21 cellular contexts compared by ENCODE assay signal in genomic region chr4:107977966-107978705, GRCh38.
"Had no signal": no experiment of that assay in that cellular context is flagged by ENCODE, and none has a peak within 500 bp of the region (broad histone marks: within the 10 kb centered on the region; RNA-seq: fewer than 3 reads in every experiment).

No MANE protein-coding gene starts in this region.

- FAIRE-seq: kidney had no signal

- H3K36me3 ChIP-seq: breast epithelium, left lung, right atrium auricular region, thoracic aorta, upper lobe of right lung had no signal

- H3K27me3 ChIP-seq: breast epithelium, left lung, right atrium auricular region, upper lobe of right lung had no signal

- H3K27ac ChIP-seq: breast epithelium, epithelial cell of prostate, left lung, psoas muscle, right atrium auricular region, thoracic aorta, upper lobe of right lung had no signal

- H3K27ac Mint-ChIP-seq: activated naive CD8-positive, alpha-beta T cell; activated T-helper 17 cell treated with anti-CD3 and anti-CD28 coated beads, Interleukin-2, amount 50 U/mL, for 72 hours; mesothelial cell of epicardium; natural killer cell treated with Interleukin-12 subunit alpha and Interleukin-12 subunit beta and Interleukin-15 and Interleukin-18, amount 100 ng/mL, for 72 hours; stimulated activated effector memory CD8-positive, alpha-beta T cell treated with anti-CD3 and anti-CD28 coated beads, Interleukin-12 subunit alpha, Interleukin-12 subunit beta, amount 100 ng/mL, for 72 hours; stimulated activated naive CD8-positive, alpha-beta T cell treated with anti-CD3 and anti-CD28 coated beads, Interleukin-15, amount 100 ng/mL, for 72 hours; T-helper 1 cell treated with Interleukin-12 subunit alpha and Interleukin-12 subunit beta and Interleukin-4 antibody, amounts not matched to agents 30 μg/mL and 1 μg/mL, for 36 hours; WTC11 had no signal

- H3K27me3 Mint-ChIP-seq: activated naive CD8-positive, alpha-beta T cell; natural killer cell treated with Interleukin-12 subunit alpha and Interleukin-12 subunit beta and Interleukin-15 and Interleukin-18, amount 100 ng/mL, for 72 hours; stimulated activated naive CD8-positive, alpha-beta T cell treated with anti-CD3 and anti-CD28 coated beads, Interleukin-15, amount 100 ng/mL, for 72 hours had no signal

- H3K4me1 Mint-ChIP-seq: activated T-helper 17 cell treated with anti-CD3 and anti-CD28 coated beads, Interleukin-2, amount 50 U/mL, for 72 hours; mesothelial cell of epicardium; stimulated activated effector memory CD8-positive, alpha-beta T cell treated with anti-CD3 and anti-CD28 coated beads, Interleukin-12 subunit alpha, Interleukin-12 subunit beta, amount 100 ng/mL, for 72 hours; stimulated activated naive CD8-positive, alpha-beta T cell treated with anti-CD3 and anti-CD28 coated beads, Interleukin-15, amount 100 ng/mL, for 72 hours; WTC11 had no signal

- H3K9me3 ChIP-seq: breast epithelium, thoracic aorta, upper lobe of right lung had no signal

- H3K4me1 ChIP-seq: breast epithelium, left lung, right atrium auricular region, upper lobe of right lung had no signal

- DNase-seq: activated naive CD4-positive, alpha-beta T cell; activated T-cell treated with anti-CD3 and anti-CD28 coated beads, Interleukin-2, amount 50 U/mL, for 1 hour; cortex of kidney; kidney; left lung; psoas muscle; stimulated activated CD4-positive, alpha-beta T cell treated with anti-CD3 and anti-CD28 coated beads, Interleukin-12 subunit alpha, Interleukin-12 subunit beta, amount 100 ng/mL, for 4 hours; stimulated activated naive CD8-positive, alpha-beta T cell treated with anti-CD3 and anti-CD28 coated beads, Interleukin-15, amount 100 ng/mL, for 72 hours; T1000; upper lobe of right lung had no signal

- H3K4me3 Mint-ChIP-seq: activated naive CD8-positive, alpha-beta T cell; activated T-helper 17 cell treated with anti-CD3 and anti-CD28 coated beads, Interleukin-2, amount 50 U/mL, for 72 hours; mesothelial cell of epicardium; natural killer cell treated with Interleukin-12 subunit alpha and Interleukin-12 subunit beta and Interleukin-15 and Interleukin-18, amount 100 ng/mL, for 72 hours; stimulated activated effector memory CD8-positive, alpha-beta T cell treated with anti-CD3 and anti-CD28 coated beads, Interleukin-12 subunit alpha, Interleukin-12 subunit beta, amount 100 ng/mL, for 72 hours; stimulated activated naive CD8-positive, alpha-beta T cell treated with anti-CD3 and anti-CD28 coated beads, Interleukin-15, amount 100 ng/mL, for 72 hours; T-helper 1 cell treated with Interleukin-12 subunit alpha and Interleukin-12 subunit beta and Interleukin-4 antibody, amounts not matched to agents 30 μg/mL and 1 μg/mL, for 36 hours; WTC11 had no signal

- ATAC-seq: activated T-helper 17 cell treated with anti-CD3 and anti-CD28 coated beads, Interleukin-2, amount 50 U/mL, for 72 hours; left lung; natural killer cell treated with Interleukin-12 subunit alpha and Interleukin-12 subunit beta and Interleukin-15 and Interleukin-18, amount 100 ng/mL, for 72 hours; stimulated activated effector memory CD8-positive, alpha-beta T cell treated with anti-CD3 and anti-CD28 coated beads, Interleukin-12 subunit alpha, Interleukin-12 subunit beta, amount 100 ng/mL, for 72 hours; stimulated activated naive CD8-positive, alpha-beta T cell treated with anti-CD3 and anti-CD28 coated beads, Interleukin-15, amount 100 ng/mL, for 72 hours; upper lobe of right lung; WTC11 had no signal

- H3K36me3 Mint-ChIP-seq: activated naive CD8-positive, alpha-beta T cell; mesothelial cell of epicardium; stimulated activated effector memory CD8-positive, alpha-beta T cell treated with anti-CD3 and anti-CD28 coated beads, Interleukin-12 subunit alpha, Interleukin-12 subunit beta, amount 100 ng/mL, for 72 hours; WTC11 had no signal

- H3K4me3 ChIP-seq: breast epithelium, left lung, psoas muscle, right atrium auricular region, thoracic aorta, upper lobe of right lung had no signal
